8 cellular contexts compared by ENCODE assay signal in genomic region chr2:38947241-38948239, GRCh38. TPM values are rescaled to one million over a fixed set of nuclear protein-coding genes. Genes with fewer than 3 reads are reported as not detected.
A peak's percentile ranks its signal among the peaks of the same experiment; 100 is the strongest.
DNase-seq lines count a peak whose midpoint lies in the region; ATAC-seq and TF ChIP-seq lines count a peak whose summit lies in the region.

No MANE protein-coding gene starts in this region.

- intact Hi-C loops in activated naive CD4-positive, alpha-beta T cell treated with anti-CD3 and anti-CD28 coated beads for 36 hours (cut with micrococcal nuclease): loop anchor here (1.0 to 10.0 kb wide), 4 partner anchors 111 to 787 kb away; no protein-coding TSS in a partner anchor
- intact Hi-C loops in prostate gland (cut with DNase I): loop anchor here (5.0 kb wide), 2 partner anchors 110 to 280 kb away; no protein-coding TSS in a partner anchor

- no peaks in the 10 kb centered on the region for H3K27me3 Mint-ChIP-seq in activated naive CD4-positive, alpha-beta T cell treated with anti-CD3 and anti-CD28 coated beads for 36 hours (ENCODE audit: low read depth)

- no peaks in the 10 kb centered on the region for H4K20me1 ChIP-seq in GM23248 (ENCODE audit: insufficient read depth)

- H3K4me1 Mint-ChIP-seq in activated naive CD4-positive, alpha-beta T cell treated with anti-CD3 and anti-CD28 coated beads for 36 hours (ENCODE audit: low read depth): no peaks in the 10 kb centered on the region

- H3K4me1 ChIP-seq in GM23248 (ENCODE audit: insufficient read depth) (peaks cover 6% of the 10 kb centered on the region; the same call in 1 of the 2 replicates), prostate gland (replicated peaks) (no peaks in the 10 kb centered on the region)

- H3K4me2 ChIP-seq in GM23248 (ENCODE audit: unreplicated experiment): no peak overlapping the region

- TF ChIP-seq POLR2A in prostate gland (IDR thresholded peaks at IDR 0.05): no peak

- no peak for ATAC-seq in HG03108 (IDR thresholded peaks at IDR 0.05; ENCODE audit: unreplicated experiment)

- TF ChIP-seq CTCF in prostate gland (IDR thresholded peaks at IDR 0.05): peak; percentile 45 to 75 (median 70)

- H3K9me3 Mint-ChIP-seq in activated naive CD4-positive, alpha-beta T cell treated with anti-CD3 and anti-CD28 coated beads for 36 hours: no peaks in the 10 kb centered on the region

- no peaks in the 10 kb centered on the region for H3K36me3 ChIP-seq in GM23248 (ENCODE audit: low read depth)
- H3K36me3 ChIP-seq in SK-N-MC (ENCODE audit: insufficient read depth, low read length): no peaks in the 10 kb centered on the region
- no peaks in the 10 kb centered on the region for H3K36me3 ChIP-seq in prostate gland

- peak; percentile 84 for DNase-seq in D341Med (ENCODE audit: low spot score)
- DNase-seq in GM23248: peak; percentile 83
- DNase-seq in NAMALWA (ENCODE audit: low spot score): peak; percentile 83
- DNase-seq in SK-N-MC (ENCODE audit: low read depth, low spot score): peak; percentile 34
- DNase-seq in activated naive CD4-positive, alpha-beta T cell treated with anti-CD3 and anti-CD28 coated beads for 36 hours: peak; percentile 85
- peak; percentile 68 for DNase-seq in glomerular visceral epithelial cell (ENCODE audit: extremely low spot score)
- peak; percentile 79 for DNase-seq in prostate gland (ENCODE audit: low spot score)

- peaks cover 11% of the 10 kb centered on the region for H3F3A ChIP-seq in GM23248 (ENCODE audit: insufficient read depth)

- no peak overlapping the region for H2AFZ ChIP-seq in GM23248

- H3K9ac ChIP-seq in GM23248: no peak overlapping the region
- H3K9ac ChIP-seq in SK-N-MC (ENCODE audit: insufficient read length): no peak overlapping the region

- H3K4me3 Mint-ChIP-seq in activated naive CD4-positive, alpha-beta T cell treated with anti-CD3 and anti-CD28 coated beads for 36 hours: no peak overlapping the region

- H3K27ac ChIP-seq in GM23248: no peak overlapping the region
- no peak overlapping the region for H3K27ac ChIP-seq in SK-N-MC
- no peak overlapping the region for H3K27ac ChIP-seq in prostate gland

- H3K9me3 ChIP-seq in GM23248 (ENCODE audit: low read depth) (no peaks in the 10 kb centered on the region), SK-N-MC (ENCODE audit: low read depth, low read length) (no peaks in the 10 kb centered on the region), prostate gland (no peaks in the 10 kb centered on the region)

- H3K4me3 ChIP-seq in GM23248: no peak overlapping the region
- no peak overlapping the region for H3K4me3 ChIP-seq in SK-N-MC
- H3K4me3 ChIP-seq in prostate gland: no peak overlapping the region

- no peaks in the 10 kb centered on the region for H3K9me2 ChIP-seq in GM23248 (ENCODE audit: insufficient read depth)

- H3K27me3 ChIP-seq in GM23248 (replicated peaks; ENCODE audit: insufficient read depth): no peaks in the 10 kb centered on the region
- H3K27me3 ChIP-seq in prostate gland (replicated peaks; ENCODE audit: insufficient read depth): no peaks in the 10 kb centered on the region

- WGBS in GM23248 (ENCODE audit: low coverage in 1 of 2, low lambda C conversion rate in 2 of 2, missing lambda C conversion rate in 2 of 2), 2 experiments: 34 to 35% methylated on average over 11 of the region's 11 CpGs
- 39% methylated on average over 11 of the region's 11 CpGs for WGBS in prostate gland

- H3K36me3 Mint-ChIP-seq in activated naive CD4-positive, alpha-beta T cell treated with anti-CD3 and anti-CD28 coated beads for 36 hours (ENCODE audit: low read depth): no peaks in the 10 kb centered on the region

- in situ Hi-C loops in GM23248 (cut with MboI): no loop called here

- CTCF ChIA-PET in activated naive CD4-positive, alpha-beta T cell treated with anti-CD3 and anti-CD28 coated beads for 36 hours (lab: Charles Lee): interaction anchor here (0.6 to 5.1 kb wide), 38 partner anchors 7 to 297 kb away, joined by 3 to 86 read pairs (median 4); partner anchors contain the start of gene SOS1

- no peak overlapping the region for H3K27ac Mint-ChIP-seq in activated naive CD4-positive, alpha-beta T cell treated with anti-CD3 and anti-CD28 coated beads for 36 hours

- no peaks in the 10 kb centered on the region for H3K79me2 ChIP-seq in GM23248 (ENCODE audit: insufficient read depth)

RNA-seq across cellular contexts. Expression of gene ARHGEF33, which starts 57.9 kb away (rescaled TPM):
- total RNA-seq in GM23248 (2014; rRNA removed; shearing (Covaris generic)): 0.13 and 0.54 TPM in 2 replicates
- polyA plus RNA-seq in GM23248 (2016; fragmentation: Nextera tagmentation; extraction: Ambion mirVana): 0.52 and 0.75 TPM in 2 replicates
- not detected for total RNA-seq in activated naive CD4-positive, alpha-beta T cell treated with anti-CD3 and anti-CD28 coated beads for 36 hours
- total RNA-seq in prostate gland: 1 to 10 TPM in 1 of 2 donors, under 1 TPM in 1; 0.96 to 2.2 TPM

Comparison
In these comparisons a context has a peak if more than half of its experiments do, and no peak if none do; other contexts are left out.
1. DNase-seq: peak in every context shown above with its lines; median percentile 85 in activated naive CD4-positive, alpha-beta T cell treated with anti-CD3 and anti-CD28 coated beads for 36 hours; 84 in D341Med; 83 in GM23248; 83 in NAMALWA; 79 in prostate gland; 68 in glomerular visceral epithelial cell; 34 in SK-N-MC.